ENCODE assay signal across 13 cellular contexts in the genomic region with DNA sequence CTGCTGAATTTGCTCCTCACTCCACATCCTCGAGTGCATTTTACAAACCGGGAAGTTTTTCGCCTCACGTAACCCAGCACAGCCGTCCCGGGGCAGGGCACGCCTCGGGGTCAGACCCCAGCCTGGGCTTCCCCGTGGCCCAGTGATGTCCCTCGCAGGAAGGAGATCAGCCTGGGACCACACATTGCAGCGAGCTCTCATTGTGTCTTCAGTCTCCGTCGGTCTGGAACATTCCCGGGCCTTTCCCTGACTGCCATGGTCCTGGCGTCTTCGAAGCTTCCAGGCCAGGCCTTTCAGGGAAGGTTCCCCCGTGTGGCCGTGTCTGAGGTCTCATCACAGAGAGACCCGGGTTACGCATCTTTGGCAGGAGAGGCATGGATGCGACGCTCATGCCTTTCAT.
"Had no signal": no experiment of that assay in that cellular context is flagged by ENCODE, and none has a peak within 500 bp of the region (broad histone marks: within the 10 kb centered on the region; RNA-seq: fewer than 3 reads in every experiment).

No MANE protein-coding gene starts in this region.

- H3K27me3 ChIP-seq: colonic mucosa, esophagus muscularis mucosa, tibial nerve, uterus had no signal

- H3K36me3 ChIP-seq: colonic mucosa, esophagus muscularis mucosa, tibial nerve, uterus had no signal

- DNase-seq: activated CD4-positive, alpha-beta memory T cell treated with anti-CD3 and anti-CD28 coated beads for 36 hours; activated CD4-positive, alpha-beta T cell treated with anti-CD3 and anti-CD28 coated beads for 36 hours; activated effector memory CD4-positive, alpha-beta T cell treated with anti-CD3 and anti-CD28 coated beads, Interleukin-2, amount 50 U/mL, for 16 hours; activated T-cell treated with anti-CD3 and anti-CD28 coated beads, Interleukin-2, amount 50 U/mL, for 48 hours; amniotic stem cell; caudate nucleus; colonic mucosa; hypothalamus had no signal

- H3K4me3 ChIP-seq: colonic mucosa, esophagus muscularis mucosa, tibial nerve, uterus had no signal

- ATAC-seq: activated CD4-positive, alpha-beta T cell treated with anti-CD3 and anti-CD28 coated beads for 36 hours; left colon; stimulated activated effector memory CD8-positive, alpha-beta T cell treated with anti-CD3 and anti-CD28 coated beads, Interleukin-12 subunit alpha, Interleukin-12 subunit beta, amount 100 ng/mL, for 72 hours had no signal

- H3K27ac ChIP-seq: colonic mucosa, esophagus muscularis mucosa, tibial nerve, uterus had no signal

- H3K9me3 ChIP-seq: colonic mucosa, esophagus muscularis mucosa, tibial nerve, uterus had no signal

- H3K4me1 ChIP-seq: colonic mucosa, tibial nerve, uterus had no signal
